Comparison of ENCODE assay signal across 27 cellular contexts in the genomic region with DNA sequence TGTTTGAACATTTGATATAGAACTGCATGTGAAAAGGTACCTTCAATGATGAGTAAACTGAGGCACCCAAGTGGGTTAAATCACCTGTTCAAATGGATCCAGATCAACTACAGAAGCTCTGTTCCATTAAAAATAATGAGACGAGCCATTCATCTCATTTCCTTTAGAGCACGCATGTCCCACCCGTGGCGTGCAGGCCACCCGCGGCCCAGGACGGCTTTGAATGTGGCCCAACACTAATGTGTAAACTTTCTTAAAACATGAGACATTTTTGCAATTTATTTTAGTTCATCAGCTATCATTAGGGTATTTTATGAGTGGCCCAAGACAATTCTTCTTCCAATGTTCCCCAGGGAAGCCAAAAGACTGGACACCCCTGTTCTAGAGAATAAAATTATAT.
DNase-seq lines count a peak whose midpoint lies in the region; ATAC-seq and TF ChIP-seq lines count a peak whose summit lies in the region.
"Had no signal": no experiment of that assay in that cellular context is flagged by ENCODE, and none has a peak within 500 bp of the region (broad histone marks: within the 10 kb centered on the region; RNA-seq: fewer than 3 reads in every experiment).

No MANE protein-coding gene starts in this region.

- no peaks in the 10 kb centered on the region for H3K36me3 ChIP-seq in left ventricle myocardium inferior
- H3K36me3 ChIP-seq: BE2C; BLaER1; BLaER1 treated with 17β-estradiol and CSF1 and Interleukin-3, amounts not matched to agents 10 nM and 100 nM had no signal

- peaks cover 72% of the 10 kb centered on the region for H3K27me3 ChIP-seq in left ventricle myocardium inferior (ENCODE audit: low read depth)
- H3K27me3 ChIP-seq: BE2C; BLaER1; BLaER1 treated with 17β-estradiol and CSF1 and Interleukin-3, amounts not matched to agents 10 nM and 100 nM had no signal

- no peak for TF ChIP-seq CTCF in left ventricle myocardium inferior (IDR thresholded peaks at IDR 0.05; ENCODE audit: borderline replicate concordance)

- DNase-seq in Right ventricle myocardium inferior (ENCODE audit: missing footprints), result peak; percentile 45
- DNase-seq in left ventricle myocardium inferior, result no peak
- DNase-seq: 8988T; ACHN; AML-193; BE2C; C1 segment of cervical spinal cord; Caco-2; Calu3; CD4-positive, alpha-beta memory T cell; CD4-positive, alpha-beta T cell; CD4-positive, CD25-positive, alpha-beta regulatory T cell; CD8-positive, alpha-beta memory T cell; CD8-positive, alpha-beta T cell; COR-L47; DMS 273 treated with DMSO at 0.1 percent for 48 hours; DMS153; DMS53; DMS79; DMS79 treated with DMSO at 0.1 percent for 48 hours; DND-41; EL had no signal

- H3K9me3 ChIP-seq in left ventricle myocardium inferior (replicated peaks), result no peaks in the 10 kb centered on the region
- H3K9me3 ChIP-seq: A549; BE2C; BLaER1; BLaER1 treated with 17β-estradiol and CSF1 and Interleukin-3, amounts not matched to agents 10 nM and 100 nM; Caco-2 had no signal

- no peaks in the 10 kb centered on the region for H3K4me1 ChIP-seq in left ventricle myocardium inferior
- H3K4me1 ChIP-seq: A549, BE2C, BLaER1, Caco-2 had no signal

- H3K27ac ChIP-seq in left ventricle myocardium inferior (replicated peaks), result no peak overlapping the region
- H3K27ac ChIP-seq: 22Rv1; A549; BLaER1; BLaER1 treated with 17β-estradiol and CSF1 and Interleukin-3, amounts not matched to agents 10 nM and 100 nM; C4-2B had no signal

- H3K4me3 ChIP-seq in left ventricle myocardium inferior, result no peak overlapping the region
- H3K4me3 ChIP-seq: A549; BLaER1; BLaER1 treated with 17β-estradiol and CSF1 and Interleukin-3, amounts not matched to agents 10 nM and 100 nM had no signal

- no peak for ATAC-seq in Right ventricle myocardium inferior
- ATAC-seq: A549; CD8-positive, alpha-beta T cell had no signal

- intact Hi-C loops in Right ventricle myocardium inferior (cut with DNase I), result no loop called here
- intact Hi-C loops in left ventricle myocardium inferior (cut with micrococcal nuclease), result no loop called here
